Comparison of ENCODE assay signal across 20 cellular contexts in the genomic region with DNA sequence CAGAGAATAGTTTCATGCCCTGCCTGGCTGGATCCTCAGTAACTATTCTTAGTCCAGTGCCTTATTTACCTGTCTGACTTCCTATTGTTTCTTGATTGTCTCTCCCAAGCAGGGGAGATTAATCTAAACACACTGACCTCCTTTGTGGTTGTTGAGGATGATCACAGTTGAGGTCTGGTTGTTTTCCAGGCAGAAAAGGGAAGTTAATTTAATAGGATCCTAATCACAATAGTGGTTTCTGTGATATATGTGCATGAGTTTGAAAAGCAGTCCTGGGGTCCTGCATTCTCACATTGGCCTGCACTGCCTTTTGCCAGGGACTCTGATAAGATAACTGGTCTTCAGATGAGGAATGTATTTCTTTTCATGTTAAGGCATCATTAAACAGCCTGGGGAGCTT.
DNase-seq lines count a peak whose midpoint lies in the region; ATAC-seq and TF ChIP-seq lines count a peak whose summit lies in the region.
"Had no signal": no experiment of that assay in that cellular context is flagged by ENCODE, and none has a peak within 500 bp of the region (broad histone marks: within the 10 kb centered on the region; RNA-seq: fewer than 3 reads in every experiment).

No MANE protein-coding gene starts in this region.

- no peaks in the 10 kb centered on the region for H3K9me3 Mint-ChIP-seq in activated naive CD8-positive, alpha-beta T cell treated with anti-CD3 and anti-CD28 coated beads, Interleukin-2, amount 50 U/mL, for 24 hours
- H3K9me3 Mint-ChIP-seq in activated naive CD8-positive, alpha-beta T cell treated with anti-CD3 and anti-CD28 coated beads for 36 hours: no peaks in the 10 kb centered on the region
- H3K9me3 Mint-ChIP-seq in WTC11: 0 out of 2 replicates have a peak, but pooled peaks cover 4% of the 10 kb centered on the region
- no peaks in the 10 kb centered on the region for H3K9me3 Mint-ChIP-seq in stimulated activated naive B cell treated with anti-CD40 and anti-IgM and Interleukin-4, amounts not matched to agents 10 μg/mL and 1 μg/mL and 100 μg/mL, for 72 hours
- no peaks in the 10 kb centered on the region for H3K9me3 Mint-ChIP-seq in type B pancreatic cell
- H3K9me3 Mint-ChIP-seq: activated T-helper 17 cell treated with anti-CD3 and anti-CD28 coated beads, Interleukin-2, amount 50 U/mL, for 72 hours; CD4-positive, alpha-beta T cell; mesothelial cell of epicardium had no signal

- no peak overlapping the region for H3K4me3 Mint-ChIP-seq in activated naive CD8-positive, alpha-beta T cell treated with anti-CD3 and anti-CD28 coated beads, Interleukin-2, amount 50 U/mL, for 24 hours
- no peak overlapping the region for H3K4me3 Mint-ChIP-seq in activated naive CD8-positive, alpha-beta T cell treated with anti-CD3 and anti-CD28 coated beads for 36 hours
- H3K4me3 Mint-ChIP-seq in WTC11 (no peak overlapping the region), type B pancreatic cell (no peak overlapping the region)
- no peak overlapping the region for H3K4me3 Mint-ChIP-seq in stimulated activated naive B cell treated with anti-CD40 and anti-IgM and Interleukin-4, amounts not matched to agents 10 μg/mL and 1 μg/mL and 100 μg/mL, for 72 hours
- H3K4me3 Mint-ChIP-seq: activated CD4-positive, alpha-beta T cell treated with anti-CD3 and anti-CD28 coated beads for 36 hours; activated CD8-positive, alpha-beta memory T cell treated with anti-CD3 and anti-CD28 coated beads, Interleukin-2, amount 10 ng/mL, durations not matched to agents 7 days and 5 days; activated T-helper 17 cell treated with anti-CD3 and anti-CD28 coated beads, Interleukin-2, amount 50 U/mL, for 72 hours; CD4-positive, alpha-beta T cell; mesothelial cell of epicardium had no signal

- POLR2A ChIA-PET in WTC11 (lab: Charles Lee): no interaction called here

- no peak for ATAC-seq in activated naive CD8-positive, alpha-beta T cell treated with anti-CD3 and anti-CD28 coated beads, Interleukin-2, amount 50 U/mL, for 24 hours
- ATAC-seq in WTC11 (peak; percentile 53; the same call in 1 of the 2 replicates), HG03095 (IDR thresholded peaks at IDR 0.05; ENCODE audit: unreplicated experiment) (no peak)
- ATAC-seq in stimulated activated naive B cell treated with anti-CD40 and anti-IgM and Interleukin-4, amounts not matched to agents 10 μg/mL and 1 μg/mL and 100 μg/mL, for 72 hours (replicated peaks): no peak
- ATAC-seq: activated CD4-positive, alpha-beta T cell treated with anti-CD3 and anti-CD28 coated beads for 36 hours; activated CD8-positive, alpha-beta memory T cell treated with anti-CD3 and anti-CD28 coated beads, Interleukin-2, amount 10 ng/mL, durations not matched to agents 7 days and 5 days; activated T-helper 17 cell treated with anti-CD3 and anti-CD28 coated beads, Interleukin-2, amount 50 U/mL, for 72 hours; esophagus mucosa had no signal

- CTCF ChIA-PET in WTC11 (lab: Charles Lee): interaction anchor here (2.0 kb wide), 1 partner anchor 10 kb away, joined by 15 read pairs; no protein-coding TSS in a partner anchor

- DNase-seq in activated naive CD8-positive, alpha-beta T cell treated with anti-CD3 and anti-CD28 coated beads, Interleukin-2, amount 50 U/mL, for 24 hours: no peak
- no peak for DNase-seq in activated naive CD8-positive, alpha-beta T cell treated with anti-CD3 and anti-CD28 coated beads for 36 hours
- DNase-seq in NCI-H146 treated with DMSO at 0.1 percent for 48 hours (lab: John Stamatoyannopoulos, UW; ENCODE audit: unreplicated experiment) (peak; percentile 4), WTC11 (ENCODE audit: low spot score) (no peak), midbrain (lab: John Stamatoyannopoulos, UW) (no peak), type B pancreatic cell (ENCODE audit: extremely low spot score, unreplicated experiment) (no peak)
- no peak for DNase-seq in stimulated activated naive B cell treated with anti-CD40 and anti-IgM and Interleukin-4, amounts not matched to agents 10 μg/mL and 1 μg/mL and 100 μg/mL, for 72 hours
- DNase-seq: activated CD4-positive, alpha-beta T cell treated with anti-CD3 and anti-CD28 coated beads for 36 hours; activated CD8-positive, alpha-beta memory T cell treated with anti-CD3 and anti-CD28 coated beads, Interleukin-2, amount 10 ng/mL, durations not matched to agents 7 days and 5 days; CD4-positive, alpha-beta T cell; left cardiac atrium; MM.1S; NCI-H2029; NCI-H510A treated with DMSO at 0.1 percent for 48 hours; SHP77; stimulated activated CD4-positive, alpha-beta T cell treated with anti-CD3 and anti-CD28 coated beads, Interleukin-4, amount 100 ng/mL, for 1 hour had no signal

- H3K27ac Mint-ChIP-seq in activated naive CD8-positive, alpha-beta T cell treated with anti-CD3 and anti-CD28 coated beads, Interleukin-2, amount 50 U/mL, for 24 hours: peak overlapping the region; percentile 29
- H3K27ac Mint-ChIP-seq in activated naive CD8-positive, alpha-beta T cell treated with anti-CD3 and anti-CD28 coated beads for 36 hours: no peak overlapping the region
- H3K27ac Mint-ChIP-seq in WTC11: peak overlapping the region; percentile 37
- peak overlapping the region; percentile 80 for H3K27ac Mint-ChIP-seq in stimulated activated naive B cell treated with anti-CD40 and anti-IgM and Interleukin-4, amounts not matched to agents 10 μg/mL and 1 μg/mL and 100 μg/mL, for 72 hours
- H3K27ac Mint-ChIP-seq in type B pancreatic cell: no peak overlapping the region
- H3K27ac Mint-ChIP-seq: activated CD4-positive, alpha-beta T cell treated with anti-CD3 and anti-CD28 coated beads for 36 hours; activated CD8-positive, alpha-beta memory T cell treated with anti-CD3 and anti-CD28 coated beads, Interleukin-2, amount 10 ng/mL, durations not matched to agents 7 days and 5 days; activated T-helper 17 cell treated with anti-CD3 and anti-CD28 coated beads, Interleukin-2, amount 50 U/mL, for 72 hours; CD4-positive, alpha-beta T cell; mesothelial cell of epicardium had no signal

- H3K4me1 Mint-ChIP-seq in activated naive CD8-positive, alpha-beta T cell treated with anti-CD3 and anti-CD28 coated beads, Interleukin-2, amount 50 U/mL, for 24 hours: peaks cover 30% of the 10 kb centered on the region
- H3K4me1 Mint-ChIP-seq in activated naive CD8-positive, alpha-beta T cell treated with anti-CD3 and anti-CD28 coated beads for 36 hours: peaks cover 23% of the 10 kb centered on the region
- H3K4me1 Mint-ChIP-seq in WTC11 (peaks cover 54% of the 10 kb centered on the region), type B pancreatic cell (ENCODE audit: unreplicated experiment) (peaks cover 11% of the 10 kb centered on the region)
- peaks cover 21 to 41% of the 10 kb centered on the region in 2 donors for H3K4me1 Mint-ChIP-seq in stimulated activated naive B cell treated with anti-CD40 and anti-IgM and Interleukin-4, amounts not matched to agents 10 μg/mL and 1 μg/mL and 100 μg/mL, for 72 hours

- no peaks in the 10 kb centered on the region for H3K27me3 Mint-ChIP-seq in activated naive CD8-positive, alpha-beta T cell treated with anti-CD3 and anti-CD28 coated beads, Interleukin-2, amount 50 U/mL, for 24 hours
- no peaks in the 10 kb centered on the region for H3K27me3 Mint-ChIP-seq in activated naive CD8-positive, alpha-beta T cell treated with anti-CD3 and anti-CD28 coated beads for 36 hours
- H3K27me3 Mint-ChIP-seq in WTC11 (ENCODE audit: low read depth) (no peaks in the 10 kb centered on the region), type B pancreatic cell (no peaks in the 10 kb centered on the region)
- H3K27me3 Mint-ChIP-seq in stimulated activated naive B cell treated with anti-CD40 and anti-IgM and Interleukin-4, amounts not matched to agents 10 μg/mL and 1 μg/mL and 100 μg/mL, for 72 hours: no peaks in the 10 kb centered on the region
- H3K27me3 Mint-ChIP-seq: activated CD4-positive, alpha-beta T cell treated with anti-CD3 and anti-CD28 coated beads for 36 hours; activated CD8-positive, alpha-beta memory T cell treated with anti-CD3 and anti-CD28 coated beads, Interleukin-2, amount 10 ng/mL, durations not matched to agents 7 days and 5 days; activated T-helper 17 cell treated with anti-CD3 and anti-CD28 coated beads, Interleukin-2, amount 50 U/mL, for 72 hours; CD4-positive, alpha-beta T cell had no signal

- TF ChIP-seq CTCF in WTC11 (IDR thresholded peaks at IDR 0.05) (no peak), type B pancreatic cell (conservative IDR thresholded peaks at IDR 0.05) (no peak)

- H3K36me3 Mint-ChIP-seq in activated naive CD8-positive, alpha-beta T cell treated with anti-CD3 and anti-CD28 coated beads, Interleukin-2, amount 50 U/mL, for 24 hours (ENCODE audit: low read depth): peaks cover 37% of the 10 kb centered on the region
- peaks cover 32% of the 10 kb centered on the region for H3K36me3 Mint-ChIP-seq in activated naive CD8-positive, alpha-beta T cell treated with anti-CD3 and anti-CD28 coated beads for 36 hours
- H3K36me3 Mint-ChIP-seq in WTC11 (no peaks in the 10 kb centered on the region; the same call in 1 of the 2 replicates), type B pancreatic cell (peaks cover 4% of the 10 kb centered on the region)
- peaks cover 24 to 52% of the 10 kb centered on the region in 2 donors for H3K36me3 Mint-ChIP-seq in stimulated activated naive B cell treated with anti-CD40 and anti-IgM and Interleukin-4, amounts not matched to agents 10 μg/mL and 1 μg/mL and 100 μg/mL, for 72 hours

TF ChIP-seq in WTC11, 78 proteins besides CTCF, POLR2A, EP300 and RAD21 (continues in another document):
- no peak for TF ChIP-seq TCF7 (CRISPR knock-in tag; IDR thresholded peaks at IDR 0.05; ENCODE audit: low read depth)

Comparison
In these comparisons a context has a peak if more than half of its experiments do, and no peak if none do; other contexts are left out.
1. H3K27ac Mint-ChIP-seq: peak in activated naive CD8-positive, alpha-beta T cell treated with anti-CD3 and anti-CD28 coated beads, Interleukin-2, amount 50 U/mL, for 24 hours (single experiment), WTC11 (single experiment) and stimulated activated naive B cell treated with anti-CD40 and anti-IgM and Interleukin-4, amounts not matched to agents 10 μg/mL and 1 μg/mL and 100 μg/mL, for 72 hours (single experiment); none in activated naive CD8-positive, alpha-beta T cell treated with anti-CD3 and anti-CD28 coated beads for 36 hours (single experiment) and type B pancreatic cell (single experiment).